In the genomic region with DNA sequence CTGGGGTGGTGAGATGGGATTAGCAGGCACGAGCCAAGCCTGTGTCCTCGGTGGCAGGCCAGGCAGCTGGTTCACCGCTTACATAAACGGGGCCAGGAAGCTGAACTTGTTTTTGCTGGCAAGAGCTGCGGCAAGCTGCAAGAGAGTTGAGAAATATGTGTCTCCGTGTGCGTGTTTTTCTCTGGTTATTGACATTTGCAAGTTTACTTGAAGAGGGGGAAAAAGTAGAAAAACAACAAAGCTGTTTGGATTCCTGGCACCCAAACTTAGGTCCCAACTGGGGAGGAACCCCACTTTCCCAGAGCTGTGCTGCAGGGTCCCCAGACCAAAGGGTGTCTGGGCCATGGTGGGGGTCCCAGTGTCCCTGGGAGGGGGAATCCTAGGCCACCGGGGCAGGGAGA, we compare ENCODE assay signal across 8 cellular contexts.
DNase-seq lines count a peak whose midpoint lies in the region; ATAC-seq lines count a peak whose summit lies in the region.

No MANE protein-coding gene starts in this region.

- no peak overlapping the region for H2AFZ ChIP-seq in ACC112 (ENCODE audit: low read length, unreplicated experiment)

- no peaks in the 10 kb centered on the region for H3K27me3 ChIP-seq in ACC112 (ENCODE audit: insufficient read depth, low read length)

- peaks cover 16% of the 10 kb centered on the region for H3K79me2 ChIP-seq in ACC112 (ENCODE audit: control insufficient read depth, insufficient read depth, low read length, unreplicated experiment)

- H3K36me3 ChIP-seq in ACC112 (ENCODE audit: insufficient read depth, low read length): no peaks in the 10 kb centered on the region

- DNase-seq in KG1 (lab: John Stamatoyannopoulos, UW): peak; percentile 36
- peak; percentile 46 for DNase-seq in activated effector memory CD4-positive, alpha-beta T cell treated with Interleukin-2 at 50 U/mL for 16 hours
- DNase-seq in foreskin melanocyte: peak; percentile 58
- peak; percentile 85 for DNase-seq in pons (ENCODE audit: low spot score)
- no peak for DNase-seq in NCI-H187 treated with DMSO at 0.1 percent for 48 hours (lab: John Stamatoyannopoulos, UW)
- no peak for DNase-seq in stimulated activated CD4-positive, alpha-beta T cell treated with anti-CD3 and anti-CD28 coated beads, Interleukin-1b, Interleukin-23, amount 100 ng/mL, for 48 hours

- no peak for ATAC-seq in GM21390 (IDR thresholded peaks at IDR 0.05; ENCODE audit: unreplicated experiment)

- H3K27ac ChIP-seq in ACC112 (ENCODE audit: low read depth, low read length): peak overlapping the region; percentile 99

- H3K4me1 ChIP-seq in ACC112 (ENCODE audit: control insufficient read depth, insufficient read depth, low read length, unreplicated experiment): peaks cover 62% of the 10 kb centered on the region

- H3K4me3 ChIP-seq in ACC112 (ENCODE audit: low read depth, low read length): peak overlapping the region; percentile 70

Comparison
In these comparisons a context has a peak if more than half of its experiments do, and no peak if none do; other contexts are left out.
1. DNase-seq: peak in KG1 (single experiment), activated effector memory CD4-positive, alpha-beta T cell treated with Interleukin-2 at 50 U/mL for 16 hours (single experiment), foreskin melanocyte (single experiment) and pons (single experiment); none in NCI-H187 treated with DMSO at 0.1 percent for 48 hours (single experiment) and stimulated activated CD4-positive, alpha-beta T cell treated with anti-CD3 and anti-CD28 coated beads, Interleukin-1b, Interleukin-23, amount 100 ng/mL, for 48 hours (single experiment).